ENCODE assay signal across 8 cellular contexts in the genomic region with DNA sequence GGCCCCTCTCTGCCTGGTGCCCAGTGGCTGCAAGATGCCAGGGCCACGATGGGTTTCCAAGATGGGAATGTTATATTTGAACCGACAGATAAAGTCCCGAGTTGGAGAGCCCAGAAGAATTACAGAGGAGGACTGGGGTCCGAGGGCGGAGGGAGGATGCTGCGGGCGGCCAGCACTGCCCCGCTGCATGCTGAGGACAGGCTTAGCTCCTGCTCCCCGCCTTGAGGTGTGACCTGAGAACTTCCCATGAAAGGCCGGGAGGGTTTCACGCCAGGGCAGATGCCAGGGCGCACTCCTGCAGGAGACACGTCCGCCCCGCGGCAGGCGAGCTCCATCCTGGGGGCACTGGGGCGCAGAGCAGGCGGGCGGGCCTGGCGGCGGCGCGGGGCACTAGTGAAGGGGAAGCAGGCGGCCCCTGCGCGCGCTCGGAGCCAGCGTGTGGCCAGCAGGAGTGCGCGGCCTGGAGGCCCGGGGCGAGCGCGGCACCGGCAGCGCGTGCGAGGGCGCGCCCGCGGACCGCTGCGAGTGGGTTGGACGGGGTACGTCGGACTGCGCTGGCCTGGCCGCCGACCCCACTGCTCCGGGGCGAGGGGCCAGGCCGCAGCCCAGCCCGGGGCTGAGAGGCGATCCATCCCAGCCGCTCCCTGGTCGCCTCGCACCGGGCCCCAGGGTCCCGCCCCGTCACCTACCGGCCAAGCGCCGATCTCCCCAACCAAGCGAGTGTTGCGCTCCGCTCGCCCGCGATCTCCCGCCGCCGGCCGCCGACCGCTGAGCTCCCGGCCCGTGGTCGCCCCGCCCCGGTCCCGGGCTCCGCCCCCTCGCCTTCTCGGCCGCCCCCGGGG. TPM values are rescaled to one million over a fixed set of nuclear protein-coding genes. Genes with fewer than 3 reads are reported as not detected.
A peak's percentile ranks its signal among the peaks of the same experiment; 100 is the strongest.
DNase-seq lines count a peak whose midpoint lies in the region; ATAC-seq and TF ChIP-seq lines count a peak whose summit lies in the region.

Gene MAP3K14, minus strand, starts transcription at position 750 of the 842 bp plus-strand sequence. CDS start 26,275 bp downstream, outside the sequence.

- H3K9me3 Mint-ChIP-seq in activated T-helper 17 cell treated with anti-CD3 and anti-CD28 coated beads, Interleukin-2, amount 50 U/mL, for 72 hours, result no peaks in the 10 kb centered on the region
- no peaks in the 10 kb centered on the region for H3K9me3 Mint-ChIP-seq in natural killer cell

- WGBS in transverse colon (ENCODE audit: low coverage in 1 of 2), 2 donors, result 0% methylated on average over 31 of the region's 89 CpGs; no CpG with 5 or more reads in 1 of the 2 donors

- peak within 1 kb of the TSS; percentile 84 for H3K27ac ChIP-seq in AG04450 (ENCODE audit: low read depth, low read length)
- peak within 1 kb of the TSS; percentile 94 for H3K27ac ChIP-seq in PC-3 (ENCODE audit: low read length)
- H3K27ac ChIP-seq in fibroblast of lung (ENCODE audit: insufficient read depth, low read length), result peak within 1 kb of the TSS; percentile 84
- peak within 1 kb of the TSS; percentile 99 to 100 (median 100) for H3K27ac ChIP-seq in transverse colon

- POLR2A ChIA-PET in AG04450 (lab: Yijun Ruan, JAX) (interaction anchor here (0.6 to 2.4 kb wide), 23 partner anchors 9 to 168 kb away, joined by 3 to 55 read pairs (median 5); partner anchors contain the start of gene HEXIM1), PC-3 (lab: Charles Lee; ENCODE audit: unreplicated experiment) (interaction anchor here (0.6 to 1.6 kb wide), 11 partner anchors 9 to 168 kb away, joined by 3 to 16 read pairs (median 5); partner anchors contain the start of gene HEXIM1)

- peaks cover 31% of the 10 kb centered on the region for H4K20me1 ChIP-seq in PC-3 (ENCODE audit: low read length)
- H4K20me1 ChIP-seq in fibroblast of lung (ENCODE audit: control insufficient read depth, extremely low read depth, insufficient read depth, low read length), result no peaks in the 10 kb centered on the region

- intact Hi-C loops in PC-3 (cut with micrococcal nuclease), result loop anchor here (1.0 to 10.0 kb wide), 3 partner anchors 55 to 182 kb away; partner anchors contain the start of genes ACBD4 and PLCD3
- intact Hi-C loops in natural killer cell (cut with micrococcal nuclease), result loop anchor here (2.0 to 5.0 kb wide), 3 partner anchors 14 to 169 kb away; partner anchors contain the start of gene HEXIM1
- intact Hi-C loops in transverse colon (cut with DNase I; ENCODE audit: low total_unique reads), result loop anchor here (5.0 kb wide), 1 partner anchor 39 kb away; no protein-coding TSS in a partner anchor

- H3K4me3 ChIP-seq in AG04450 (ENCODE audit: low read depth, low read length) (peak within 1 kb of the TSS; percentile 92), PC-3 (ENCODE audit: low read length) (peak within 1 kb of the TSS; percentile 78), fibroblast of lung (replicated peaks in 1 of 4; ENCODE audit: control extremely low read depth in 1 of 4, insufficient read depth in 1 of 4, low read depth in 3 of 4, low read length in 4 of 4) (peak within 1 kb of the TSS; percentile 52 to 96 (median 78)), transverse colon (peak within 1 kb of the TSS; percentile 59 to 90 (median 64))

- TF ChIP-seq CTCF in AG04450 (IDR thresholded peaks at IDR 0.05; ENCODE audit: low read depth, low read length) (peak; percentile 22; the same call in 1 of the 2 replicates), PC-3 (conservative IDR thresholded peaks at IDR 0.05; ENCODE audit: low read depth, low read length) (no peak), fibroblast of lung (conservative IDR thresholded peaks at IDR 0.05 in 1 of 2, IDR thresholded peaks at IDR 0.05 in 1 of 2; ENCODE audit: low read depth in 1 of 2, low read length in 2 of 2) (peak in 1 of 2 donors; percentile 7), natural killer cell (IDR thresholded peaks at IDR 0.05) (no peak), transverse colon (IDR thresholded peaks at IDR 0.05) (peak in 3 of 5 experiments; percentile 4 to 45 (median 35))

- H3K9me2 ChIP-seq in PC-3 (replicated peaks; ENCODE audit: low read length), result no peaks in the 10 kb centered on the region

- peaks cover 56% of the 10 kb centered on the region for H3K4me1 Mint-ChIP-seq in activated T-helper 17 cell treated with anti-CD3 and anti-CD28 coated beads, Interleukin-2, amount 50 U/mL, for 72 hours
- peaks cover 81 to 82% of the 10 kb centered on the region in 2 donors for H3K4me1 Mint-ChIP-seq in natural killer cell

- peak within 1 kb of the TSS; percentile 93 for H3K4me3 Mint-ChIP-seq in activated T-helper 17 cell treated with anti-CD3 and anti-CD28 coated beads, Interleukin-2, amount 50 U/mL, for 72 hours
- H3K4me3 Mint-ChIP-seq in natural killer cell, result peak within 1 kb of the TSS; percentile 92

- H3K4me2 ChIP-seq in PC-3 (ENCODE audit: low read length) (peak within 1 kb of the TSS; percentile 92), fibroblast of lung (ENCODE audit: extremely low read depth, insufficient read depth, low read length) (peak within 1 kb of the TSS; percentile 97)

- CTCF ChIA-PET in AG04450 (lab: Charles Lee) (interaction anchor here (0.7 to 4.7 kb wide), 8 partner anchors 10 to 119 kb away, joined by 3 to 29 read pairs (median 4); no protein-coding TSS in a partner anchor), PC-3 (lab: Charles Lee) (interaction anchor here (0.6 to 2.2 kb wide), 9 partner anchors 22 to 109 kb away, joined by 3 to 10 read pairs (median 6); no protein-coding TSS in a partner anchor)

- H3K9me3 ChIP-seq in AG04450 (ENCODE audit: control insufficient read depth, insufficient read depth, low read length) (no peaks in the 10 kb centered on the region), PC-3 (ENCODE audit: low read length) (no peaks in the 10 kb centered on the region), fibroblast of lung (ENCODE audit: control insufficient read depth, insufficient read depth, low read depth, low read length) (no peaks in the 10 kb centered on the region), transverse colon (no peaks in the 10 kb centered on the region)

- H3K79me2 ChIP-seq in PC-3 (ENCODE audit: low read length), result peaks cover 56% of the 10 kb centered on the region
- H3K79me2 ChIP-seq in fibroblast of lung (ENCODE audit: control insufficient read depth, insufficient read depth, low read length), result peaks cover 45% of the 10 kb centered on the region

- in situ Hi-C loops in transverse colon (cut with MboI; ENCODE audit: low pct_ligation_motif_present in 1 of 4, low pct_unique_long_range_greater_than_20kb in 1 of 4, low sequenced_read_pairs in 3 of 4), result no loop called here

- H3K9ac ChIP-seq in PC-3 (ENCODE audit: low read length) (peak within 1 kb of the TSS; percentile 94), fibroblast of lung (ENCODE audit: insufficient read depth, low read length) (peak within 1 kb of the TSS; percentile 91)

- H2AFZ ChIP-seq in PC-3 (ENCODE audit: low read length), result peak within 1 kb of the TSS; percentile 62
- peak within 1 kb of the TSS; percentile 81 for H2AFZ ChIP-seq in fibroblast of lung (ENCODE audit: low read length)

- H3K36me3 ChIP-seq in PC-3 (ENCODE audit: low read depth, low read length) (no peaks in the 10 kb centered on the region), fibroblast of lung (ENCODE audit: control insufficient read depth, insufficient read depth, low read length) (no peaks in the 10 kb centered on the region), transverse colon (no peaks in the 10 kb centered on the region)

- no TSS peak for BruUV-seq in PC-3 (replicated peaks; lab: Mats Ljungman, UMichigan)

- DNase-seq in AG04450 (ENCODE audit: low read depth, low spot score), result no peak
- DNase-seq in PC-3, result peak; percentile 67
- DNase-seq in fibroblast of lung (ENCODE audit: low read depth in 2 of 2), result peak; percentile 68 to 74
- peak; percentile 72 for DNase-seq in natural killer cell
- DNase-seq in transverse colon, result peak; percentile 77

- peak within 1 kb of the TSS; percentile 99 for H3K27ac Mint-ChIP-seq in activated T-helper 17 cell treated with anti-CD3 and anti-CD28 coated beads, Interleukin-2, amount 50 U/mL, for 72 hours
- peak within 1 kb of the TSS; percentile 91 to 92 for H3K27ac Mint-ChIP-seq in natural killer cell

- H3K36me3 Mint-ChIP-seq in activated T-helper 17 cell treated with anti-CD3 and anti-CD28 coated beads, Interleukin-2, amount 50 U/mL, for 72 hours (ENCODE audit: low read depth), result peaks cover 56% of the 10 kb centered on the region
- no peaks in the 10 kb centered on the region for H3K36me3 Mint-ChIP-seq in natural killer cell

- peaks cover 80% of the 10 kb centered on the region for H3K4me1 ChIP-seq in PC-3 (ENCODE audit: insufficient read depth, low read length)
- peaks cover 44% of the 10 kb centered on the region for H3K4me1 ChIP-seq in fibroblast of lung (ENCODE audit: control insufficient read depth, extremely low read depth, insufficient read depth, low read length)
- H3K4me1 ChIP-seq in transverse colon, result peaks cover 39 to 87% (median 84%) of the 10 kb centered on the region in 4 donors

- no peaks in the 10 kb centered on the region for H3K27me3 ChIP-seq in AG04450 (ENCODE audit: control insufficient read depth, insufficient read depth, low read length)
- no peaks in the 10 kb centered on the region for H3K27me3 ChIP-seq in PC-3 (ENCODE audit: low read length)
- no peaks in the 10 kb centered on the region for H3K27me3 ChIP-seq in fibroblast of lung (ENCODE audit: control insufficient read depth, insufficient read depth, low read length)
- H3K27me3 ChIP-seq in transverse colon, result no peaks in the 10 kb centered on the region

- TF ChIP-seq POLR2A in transverse colon (IDR thresholded peaks at IDR 0.05), result peak; percentile 82

- H3K27me3 Mint-ChIP-seq in activated T-helper 17 cell treated with anti-CD3 and anti-CD28 coated beads, Interleukin-2, amount 50 U/mL, for 72 hours, result no peaks in the 10 kb centered on the region
- no peaks in the 10 kb centered on the region for H3K27me3 Mint-ChIP-seq in natural killer cell (ENCODE audit: low read depth in 2 of 2)

- ATAC-seq in GM18519 (IDR thresholded peaks at IDR 0.05; ENCODE audit: low FRiP score, unreplicated experiment) (peak; percentile 17), HG03354 (IDR thresholded peaks at IDR 0.05; ENCODE audit: poor library complexity, severe bottlenecking, unreplicated experiment) (peak; percentile 22), PC-3 (peak; percentile 3), natural killer cell (peak; percentile 28 to 55 (median 36))
- ATAC-seq in activated T-helper 17 cell treated with anti-CD3 and anti-CD28 coated beads, Interleukin-2, amount 50 U/mL, for 72 hours (replicated peaks), result peak; percentile 3

- TF ChIP-seq EP300 in transverse colon (IDR thresholded peaks at IDR 0.05; ENCODE audit: low read depth), result no peak

- H3F3A ChIP-seq in PC-3 (ENCODE audit: low read length, unreplicated experiment), result peaks cover 44% of the 10 kb centered on the region

RNA-seq across cellular contexts. Expression of gene MAP3K14, which starts in this region (rescaled TPM):
- polyA plus RNA-seq in AG04450 (2011; rRNA removed) (4.9 and 6.6 TPM in 2 replicates), fibroblast of lung (3.9 and 5.2 TPM in 2 replicates)
- polyA minus RNA-seq in AG04450 (2011; rRNA and poly(A)+ RNA removed), result 6.9 and 7.2 TPM in 2 replicates
- total RNA-seq in PC-3 (2014; rRNA removed) (15.9 and 16.8 TPM in 2 replicates), fibroblast of lung (3.6 TPM in 2 replicates), natural killer cell (10 to 100 TPM; 28.0 to 31.9 (median 31.6) TPM), transverse colon (10 to 100 TPM; 13.0 to 33.7 (median 18.7) TPM)
- total RNA-seq in activated T-helper 17 cell treated with anti-CD3 and anti-CD28 coated beads, Interleukin-2, amount 50 U/mL, for 72 hours, result 10 to 100 TPM; 36.3 to 49.5 TPM
- 3.8 and 5.8 TPM in 2 replicates for polyA plus RNA-seq in fibroblast of lung (2012)
- 3.6 and 6.0 TPM in 2 replicates for polyA minus RNA-seq in fibroblast of lung (ENCODE audit: low replicate concordance)

Comparison
In these comparisons a context has a peak if more than half of its experiments do, and no peak if none do; other contexts are left out.
1. CTCF ChIP-seq: peak in AG04450 (single experiment) and transverse colon (3 of 5); none in PC-3 (single experiment) and natural killer cell (single experiment).
2. Peak in every context shown above with its lines, with median percentiles within 50 percentile points of each other: H3K27ac ChIP-seq, H3K4me3 ChIP-seq and ATAC-seq.